ENCODE assay signal across 22 cellular contexts in genomic region chr13:109135018-109135417, GRCh38.
A peak's percentile ranks its signal among the peaks of the same experiment; 100 is the strongest.
DNase-seq lines count a peak whose midpoint lies in the region; ATAC-seq and TF ChIP-seq lines count a peak whose summit lies in the region.
"Had no signal": no experiment of that assay in that cellular context is flagged by ENCODE, and none has a peak within 500 bp of the region (broad histone marks: within the 10 kb centered on the region; RNA-seq: fewer than 3 reads in every experiment).

No MANE protein-coding gene starts in this region.

- no peak overlapping the region for H3K4me2 ChIP-seq in smooth muscle cell

- H3K4me1 Mint-ChIP-seq in Caco-2 (ENCODE audit: low read depth, unreplicated experiment) = peaks cover 3% of the 10 kb centered on the region
- H3K4me1 Mint-ChIP-seq in naive thymus-derived CD4-positive, alpha-beta T cell = peaks cover 0 to 2% (median 0%) of the 10 kb centered on the region in 7 donors
- H3K4me1 Mint-ChIP-seq in stimulated activated effector memory CD8-positive, alpha-beta T cell treated with anti-CD3 and anti-CD28 coated beads, Interleukin-12 subunit alpha, Interleukin-12 subunit beta, amount 100 ng/mL, for 72 hours = no peaks in the 10 kb centered on the region

- no peak for ATAC-seq in naive thymus-derived CD4-positive, alpha-beta T cell
- no peak for ATAC-seq in GM21619 (IDR thresholded peaks at IDR 0.05; ENCODE audit: unreplicated experiment)
- ATAC-seq in stimulated activated effector memory CD8-positive, alpha-beta T cell treated with anti-CD3 and anti-CD28 coated beads, Interleukin-12 subunit alpha, Interleukin-12 subunit beta, amount 100 ng/mL, for 72 hours = no peak
- ATAC-seq: sciatic nerve had no signal

- CTCF ChIA-PET in Caco-2 (lab: Charles Lee) = interaction anchor here (0.6 to 2.6 kb wide), 5 partner anchors 23 to 220 kb away, joined by 4 to 18 read pairs (median 4); no protein-coding TSS in a partner anchor
- CTCF ChIA-PET in naive thymus-derived CD4-positive, alpha-beta T cell (lab: Charles Lee) = no interaction called here

- in situ Hi-C loops in SK-MEL-5 (cut with HindIII; ENCODE audit: low pct_unique_long_range_greater_than_20kb, low sequenced_read_pairs) = no loop called here

- H3K27me3 Mint-ChIP-seq in Caco-2 (ENCODE audit: insufficient read depth, unreplicated experiment) = no peaks in the 10 kb centered on the region
- H3K27me3 Mint-ChIP-seq in naive thymus-derived CD4-positive, alpha-beta T cell = peaks cover 4 to 22% (median 17%) of the 10 kb centered on the region in 5 donors

- H3F3A ChIP-seq in smooth muscle cell (ENCODE audit: low read depth) = no peaks in the 10 kb centered on the region

- no peaks in the 10 kb centered on the region for H3K27me3 ChIP-seq in Caco-2 (replicated peaks; ENCODE audit: control insufficient read depth, insufficient read depth, low read length)
- no peaks in the 10 kb centered on the region for H3K27me3 ChIP-seq in H7 (ENCODE audit: control insufficient read depth, insufficient read depth, low read length)
- H3K27me3 ChIP-seq in naive thymus-derived CD4-positive, alpha-beta T cell (ENCODE audit: control insufficient read depth in 2 of 2, insufficient read depth in 2 of 2, low read length in 2 of 2) = no peaks in the 10 kb centered on the region
- H3K27me3 ChIP-seq in smooth muscle cell (ENCODE audit: low read depth) = no peaks in the 10 kb centered on the region

- peak; percentile 27 to 55 for TF ChIP-seq CTCF in Caco-2 (IDR thresholded peaks at IDR 0.05; ENCODE audit: insufficient read depth in 1 of 2, low read depth in 1 of 2, low read length in 1 of 2, severe bottlenecking in 1 of 2, unreplicated experiment in 1 of 2)
- no peak for TF ChIP-seq CTCF in smooth muscle cell (IDR thresholded peaks at IDR 0.05; ENCODE audit: borderline replicate concordance, insufficient read depth, poor library complexity, severe bottlenecking)

- WGBS in smooth muscle cell (ENCODE audit: low lambda C conversion rate) = 89% methylated on average over 6 of the region's 6 CpGs

- peak in 1 of 2 experiments; percentile 26 for DNase-seq in Caco-2
- peak; percentile 48 for DNase-seq in H7
- peak; percentile 57 for DNase-seq in SK-MEL-5 (ENCODE audit: low read depth, low spot score)
- peak; percentile 30 for DNase-seq in iPS-NIHi11 (ENCODE audit: low spot score)
- DNase-seq in naive thymus-derived CD4-positive, alpha-beta T cell = no peak
- no peak for DNase-seq in stimulated activated effector memory CD8-positive, alpha-beta T cell treated with anti-CD3 and anti-CD28 coated beads, Interleukin-12 subunit alpha, Interleukin-12 subunit beta, amount 100 ng/mL, for 72 hours (ENCODE audit: low spot score in 2 of 2)
- no peak for DNase-seq in smooth muscle cell (lab: John Stamatoyannopoulos, UW; ENCODE audit: unreplicated experiment)
- DNase-seq: activated gamma-delta T cell treated with Interleukin-2 at 50 U/mL for 16 hours; anterior cingulate cortex; cortex of kidney; DND-41; head of caudate nucleus; kidney; nucleus accumbens; stimulated activated CD4-positive, alpha-beta T cell treated with anti-CD3 and anti-CD28 coated beads, Interleukin-4, amount 100 ng/mL, for 1 hour; stimulated activated CD8-positive, alpha-beta memory T cell treated with anti-CD3 and anti-CD28 coated beads, Interleukin-4, amount 100 ng/mL, for 48 hours; SW 1271; tibial artery had no signal

- H4K20me1 ChIP-seq in smooth muscle cell (ENCODE audit: low read depth) = no peaks in the 10 kb centered on the region

- H3K9me3 Mint-ChIP-seq in Caco-2 (ENCODE audit: unreplicated experiment) = no peaks in the 10 kb centered on the region
- H3K9me3 Mint-ChIP-seq in naive thymus-derived CD4-positive, alpha-beta T cell = peaks cover 0 to 3% (median 0%) of the 10 kb centered on the region in 11 donors
- no peaks in the 10 kb centered on the region for H3K9me3 Mint-ChIP-seq in stimulated activated effector memory CD8-positive, alpha-beta T cell treated with anti-CD3 and anti-CD28 coated beads, Interleukin-12 subunit alpha, Interleukin-12 subunit beta, amount 100 ng/mL, for 72 hours

- intact Hi-C loops in Caco-2 (cut with micrococcal nuclease; ENCODE audit: unreplicated experiment) = loop anchor here (1.0 kb wide), 1 partner anchor 174 kb away; no protein-coding TSS in a partner anchor
- intact Hi-C loops in naive thymus-derived CD4-positive, alpha-beta T cell (cut with micrococcal nuclease) = no loop called here

- H3K4me3 ChIP-seq in Caco-2 (ENCODE audit: low read depth, low read length) (no peak overlapping the region), H7 (ENCODE audit: insufficient read depth, low read depth, low read length) (no peak overlapping the region), smooth muscle cell (no peak overlapping the region)
- H3K4me3 ChIP-seq in naive thymus-derived CD4-positive, alpha-beta T cell (ENCODE audit: low read length) = no peak overlapping the region
- H3K4me3 ChIP-seq: HAP-1, tibial artery had no signal

- H3K4me1 ChIP-seq in Caco-2 = peaks cover 6% of the 10 kb centered on the region; the same call in 1 of the 2 replicates
- H3K4me1 ChIP-seq in naive thymus-derived CD4-positive, alpha-beta T cell (ENCODE audit: control insufficient read depth in 2 of 2, insufficient read depth in 2 of 2, low read length in 2 of 2) = no peaks in the 10 kb centered on the region
- peaks cover 7% of the 10 kb centered on the region for H3K4me1 ChIP-seq in smooth muscle cell (ENCODE audit: low read depth)
- H3K4me1 ChIP-seq: HAP-1 had no signal

- no TSS peak for BruUV-seq in Caco-2 (replicated peaks; lab: Mats Ljungman, UMichigan)

- no peaks in the 10 kb centered on the region for H3K36me3 ChIP-seq in Caco-2 (ENCODE audit: control insufficient read depth, insufficient read depth, low read length)
- H3K36me3 ChIP-seq in H7 (replicated peaks; ENCODE audit: control insufficient read depth, insufficient read depth, low read length) = no peaks in the 10 kb centered on the region
- no peaks in the 10 kb centered on the region for H3K36me3 ChIP-seq in naive thymus-derived CD4-positive, alpha-beta T cell (ENCODE audit: control insufficient read depth in 2 of 3, insufficient read depth in 3 of 3, low read length in 3 of 3)
- no peaks in the 10 kb centered on the region for H3K36me3 ChIP-seq in smooth muscle cell (ENCODE audit: low read depth)
- H3K36me3 ChIP-seq: HAP-1, tibial artery had no signal

- H3K36me3 Mint-ChIP-seq in Caco-2 (ENCODE audit: insufficient read depth, unreplicated experiment) = peaks cover 7% of the 10 kb centered on the region
- H3K36me3 Mint-ChIP-seq in naive thymus-derived CD4-positive, alpha-beta T cell = peaks cover 0 to 3% (median 0%) of the 10 kb centered on the region in 5 donors
- no peaks in the 10 kb centered on the region for H3K36me3 Mint-ChIP-seq in stimulated activated effector memory CD8-positive, alpha-beta T cell treated with anti-CD3 and anti-CD28 coated beads, Interleukin-12 subunit alpha, Interleukin-12 subunit beta, amount 100 ng/mL, for 72 hours

- no peak overlapping the region for H3K27ac Mint-ChIP-seq in Caco-2 (ENCODE audit: unreplicated experiment)
- H3K27ac Mint-ChIP-seq in naive thymus-derived CD4-positive, alpha-beta T cell = no peak overlapping the region
- no peak overlapping the region for H3K27ac Mint-ChIP-seq in stimulated activated effector memory CD8-positive, alpha-beta T cell treated with anti-CD3 and anti-CD28 coated beads, Interleukin-12 subunit alpha, Interleukin-12 subunit beta, amount 100 ng/mL, for 72 hours

- POLR2A ChIA-PET in Caco-2 (lab: Charles Lee) = no interaction called here
- POLR2A ChIA-PET in naive thymus-derived CD4-positive, alpha-beta T cell (lab: Charles Lee) = no interaction called here

- H3K27ac ChIP-seq in naive thymus-derived CD4-positive, alpha-beta T cell (ENCODE audit: low read depth, low read length) = no peak overlapping the region
- no peak overlapping the region for H3K27ac ChIP-seq in smooth muscle cell (ENCODE audit: low read depth)
- H3K27ac ChIP-seq: tibial artery had no signal

- H2AFZ ChIP-seq in smooth muscle cell (ENCODE audit: low read depth) = no peak overlapping the region

- no peak overlapping the region for H3K4me3 Mint-ChIP-seq in Caco-2 (ENCODE audit: unreplicated experiment)
- no peak overlapping the region for H3K4me3 Mint-ChIP-seq in naive thymus-derived CD4-positive, alpha-beta T cell
- H3K4me3 Mint-ChIP-seq in stimulated activated effector memory CD8-positive, alpha-beta T cell treated with anti-CD3 and anti-CD28 coated beads, Interleukin-12 subunit alpha, Interleukin-12 subunit beta, amount 100 ng/mL, for 72 hours = no peak overlapping the region
- H3K4me3 Mint-ChIP-seq: CD14-positive monocyte had no signal

- no peak overlapping the region for H3K9ac ChIP-seq in smooth muscle cell (ENCODE audit: low read depth)

- H3K9me3 ChIP-seq in Caco-2 (no peaks in the 10 kb centered on the region; the same call in 1 of the 2 replicates), smooth muscle cell (replicated peaks; ENCODE audit: low read depth) (no peaks in the 10 kb centered on the region)
- no peaks in the 10 kb centered on the region for H3K9me3 ChIP-seq in naive thymus-derived CD4-positive, alpha-beta T cell (ENCODE audit: control insufficient read depth in 2 of 3, low read length in 3 of 3)
- H3K9me3 ChIP-seq: HAP-1, tibial artery had no signal

- H3K79me2 ChIP-seq in smooth muscle cell (ENCODE audit: low read depth) = no peaks in the 10 kb centered on the region

Comparison
In these comparisons a context has a peak if more than half of its experiments do, and no peak if none do; other contexts are left out.
1. DNase-seq: peak in H7 (single experiment), SK-MEL-5 (single experiment) and iPS-NIHi11 (single experiment); none in naive thymus-derived CD4-positive, alpha-beta T cell (0 of 9), stimulated activated effector memory CD8-positive, alpha-beta T cell treated with anti-CD3 and anti-CD28 coated beads, Interleukin-12 subunit alpha, Interleukin-12 subunit beta, amount 100 ng/mL, for 72 hours (0 of 2) and smooth muscle cell (single experiment).